In the genomic region with DNA sequence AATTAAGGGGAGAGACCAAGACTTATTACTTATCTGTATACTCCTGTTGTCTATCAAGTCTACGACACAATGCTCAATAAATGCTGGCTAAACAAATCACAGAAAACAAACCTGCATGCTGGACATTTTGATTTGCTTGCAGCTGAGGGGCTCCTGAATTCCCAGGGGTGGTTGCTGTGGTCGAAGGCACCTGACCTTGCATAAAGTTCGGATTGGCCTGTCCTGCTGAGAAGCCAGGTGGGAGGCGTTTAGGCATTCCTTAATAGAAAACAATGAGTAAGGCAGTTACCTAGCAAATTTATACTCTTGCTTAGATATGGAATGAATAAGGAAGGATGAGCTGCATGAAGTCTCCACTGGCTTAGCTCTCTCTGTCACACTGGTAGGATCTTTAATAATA, we compare ENCODE assay signal across 2 cellular contexts.
TF ChIP-seq lines count a peak whose summit lies in the region.

No MANE protein-coding gene starts in this region.

TF ChIP-seq in GM23338, 12 proteins besides CTCF, POLR2A, EP300 and RAD21 (continues in another document):
- TF ChIP-seq JUNB (IDR thresholded peaks at IDR 0.05; ENCODE audit: unreplicated experiment) (no peak), NANOG (IDR thresholded peaks at IDR 0.05; ENCODE audit: borderline replicate concordance) (no peak), ZNF462 (CRISPR knock-in tag; IDR thresholded peaks at IDR 0.05) (no peak), POLR2AphosphoS5 (IDR thresholded peaks at IDR 0.05; ENCODE audit: low read depth) (no peak), STAT1 (IDR thresholded peaks at IDR 0.05; ENCODE audit: unreplicated experiment) (no peak), ZNF331 (CRISPR knock-in tag; IDR thresholded peaks at IDR 0.05; ENCODE audit: low read depth) (no peak), CREB1 (CRISPR knock-in tag; IDR thresholded peaks at IDR 0.05; ENCODE audit: low read depth) (no peak), EZH2 (IDR thresholded peaks at IDR 0.05; ENCODE audit: low read depth, unreplicated experiment) (no peak), REST (IDR thresholded peaks at IDR 0.05; ENCODE audit: unreplicated experiment) (no peak), ETS1 (IDR thresholded peaks at IDR 0.05) (no peak)

TF ChIP-seq in IMR-90, 13 proteins besides CTCF, POLR2A, EP300 and RAD21:
- TF ChIP-seq MAZ (IDR thresholded peaks at IDR 0.05; ENCODE audit: borderline replicate concordance, low read depth, low read length) (no peak), FOS (IDR thresholded peaks at IDR 0.05; ENCODE audit: low read depth, low read length) (no peak), MXI1 (IDR thresholded peaks at IDR 0.05; ENCODE audit: borderline replicate concordance, low read depth, low read length) (no peak), RCOR1 (IDR thresholded peaks at IDR 0.05; ENCODE audit: insufficient replicate concordance, low read length) (no peak), BHLHE40 (IDR thresholded peaks at IDR 0.05; ENCODE audit: low read depth, low read length) (no peak), RFX5 (IDR thresholded peaks at IDR 0.05; ENCODE audit: low read depth, low read length) (no peak), USF2 (IDR thresholded peaks at IDR 0.05; ENCODE audit: low read depth, low read length) (no peak), CEBPB (IDR thresholded peaks at IDR 0.05; ENCODE audit: low read depth, low read length) (no peak), CHD1 (IDR thresholded peaks at IDR 0.05; ENCODE audit: low read depth, low read length) (no peak), NFE2L2 (IDR thresholded peaks at IDR 0.05; ENCODE audit: low read depth, low read length) (no peak), SMC3 (IDR thresholded peaks at IDR 0.05; ENCODE audit: low read depth, low read length) (no peak), ELK1 (IDR thresholded peaks at IDR 0.05; ENCODE audit: borderline replicate concordance, low read depth, low read length) (no peak), MAFK (IDR thresholded peaks at IDR 0.05; ENCODE audit: low read depth, low read length) (no peak)
